ENCODE assay signal across 8 cellular contexts in the genomic region with DNA sequence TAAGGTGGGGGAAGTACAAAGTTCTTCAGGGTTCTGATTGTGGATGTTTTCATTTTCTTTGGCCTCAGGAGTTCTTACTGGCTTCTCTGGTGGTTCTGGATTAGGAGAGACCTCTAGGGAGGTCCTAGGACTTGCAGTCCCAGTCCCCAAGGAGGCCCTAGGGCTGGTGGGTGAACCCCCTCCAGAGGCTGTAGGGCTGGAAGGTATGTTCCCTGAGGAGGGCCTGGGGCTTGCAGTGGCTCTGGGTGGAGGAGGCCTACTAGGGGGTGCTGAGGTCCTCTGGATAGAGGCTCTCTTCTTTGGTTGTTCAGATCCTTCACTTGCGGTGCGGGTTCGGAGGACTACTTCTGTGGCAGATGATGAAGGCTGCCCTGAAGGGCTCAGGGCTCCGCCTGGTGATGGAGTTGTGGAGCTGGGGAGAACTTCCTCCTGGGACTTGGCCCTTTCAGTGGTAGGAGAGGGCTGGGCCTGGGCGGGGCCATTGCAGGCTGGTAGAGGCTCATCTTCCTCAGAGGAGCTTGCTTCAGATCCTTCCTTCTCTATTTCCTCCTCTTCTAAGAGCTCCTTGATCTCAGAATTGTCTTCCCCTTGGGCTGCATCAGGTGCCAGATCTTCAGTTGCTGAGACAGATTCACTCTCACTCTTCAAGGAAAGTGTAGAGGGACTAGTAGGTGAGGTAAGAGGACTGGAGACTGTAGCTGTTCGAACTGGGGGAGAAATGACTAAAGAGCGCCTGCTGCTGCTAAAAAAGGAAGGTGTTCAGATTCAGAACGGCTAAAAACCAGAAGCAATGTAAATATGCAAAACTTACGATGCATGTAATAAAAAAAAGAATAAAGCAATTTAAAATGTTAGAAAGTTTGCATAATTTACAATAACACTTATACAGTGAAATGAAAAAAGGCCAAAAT. TPM values are rescaled to one million over a fixed set of nuclear protein-coding genes. Genes with fewer than 3 reads are reported as not detected.
A peak's percentile ranks its signal among the peaks of the same experiment; 100 is the strongest.
DNase-seq lines count a peak whose midpoint lies in the region; ATAC-seq and TF ChIP-seq lines count a peak whose summit lies in the region.
"Not testable (repeated sequence)": the region's sequence is repeated elsewhere in the genome, so short reads cannot be mapped to it uniquely, and the experiment has no call there.
"Had no signal": no experiment of that assay in that cellular context is flagged by ENCODE, and none has a peak within 500 bp of the region (broad histone marks: within the 10 kb centered on the region; RNA-seq: fewer than 3 reads in every experiment).

No MANE protein-coding gene starts in this region.

- WGBS in right cardiac atrium = 79% methylated on average over 9 of the region's 9 CpGs

- not testable (repeated sequence) for H3K4me1 ChIP-seq in right cardiac atrium (ENCODE audit: control insufficient read depth, insufficient read depth, low read length)

- H3K27ac ChIP-seq in CD4-positive, alpha-beta T cell (ENCODE audit: low read depth, low read length); right cardiac atrium (ENCODE audit: low read length): not testable (repeated sequence)

- intact Hi-C loops in CD4-positive, alpha-beta T cell (cut with DNase I, micrococcal nuclease); right cardiac atrium (cut with DNase I): not testable (repeated sequence)

- CTCF ChIA-PET in CD4-positive, alpha-beta T cell (lab: Charles Lee) = interaction anchor here (1.2 kb wide), 1 partner anchor 50 kb away, joined by 5 read pairs; no protein-coding TSS in a partner anchor

- not testable (repeated sequence) for DNase-seq in CD4-positive, alpha-beta T cell; activated naive CD8-positive, alpha-beta T cell treated with anti-CD3 and anti-CD28 coated beads for 36 hours; stimulated activated effector memory CD8-positive, alpha-beta T cell treated with anti-CD3 and anti-CD28 coated beads, Interleukin-12 subunit alpha, Interleukin-12 subunit beta, amount 100 ng/mL, for 72 hours (ENCODE audit: low spot score in 2 of 2)
- DNase-seq in HT-29 (ENCODE audit: low spot score) (peak; percentile 85), SK-MEL-5 (ENCODE audit: low read depth, low spot score) (peak; percentile 40), right cardiac atrium (peak; percentile 38 to 83 (median 81))

- in situ Hi-C loops in SK-MEL-5 (cut with HindIII; ENCODE audit: low pct_unique_long_range_greater_than_20kb, low sequenced_read_pairs) = not testable (repeated sequence)

- peaks cover 79% of the 10 kb centered on the region for H3K36me3 Mint-ChIP-seq in CD4-positive, alpha-beta T cell (ENCODE audit: low read depth)
- peaks cover 30% of the 10 kb centered on the region for H3K36me3 Mint-ChIP-seq in activated naive CD8-positive, alpha-beta T cell treated with anti-CD3 and anti-CD28 coated beads for 36 hours
- peaks cover 100% of the 10 kb centered on the region for H3K36me3 Mint-ChIP-seq in stimulated activated effector memory CD8-positive, alpha-beta T cell treated with anti-CD3 and anti-CD28 coated beads, Interleukin-12 subunit alpha, Interleukin-12 subunit beta, amount 100 ng/mL, for 72 hours

- not testable (repeated sequence) for ATAC-seq in CD4-positive, alpha-beta T cell (ENCODE audit: poor library complexity); stimulated activated effector memory CD8-positive, alpha-beta T cell treated with anti-CD3 and anti-CD28 coated beads, Interleukin-12 subunit alpha, Interleukin-12 subunit beta, amount 100 ng/mL, for 72 hours
- peak; percentile 71 to 76 for ATAC-seq in right cardiac atrium

- not testable (repeated sequence) for H3K9me3 ChIP-seq in CD4-positive, alpha-beta T cell (ENCODE audit: control insufficient read depth, low read length); right cardiac atrium (ENCODE audit: control insufficient read depth, low read length)

- POLR2A ChIA-PET in CD4-positive, alpha-beta T cell (lab: Charles Lee) = interaction anchor here (1.7 kb wide), 1 partner anchor 26 kb away, joined by 4 read pairs; no protein-coding TSS in a partner anchor

- H3K4me3 Mint-ChIP-seq in CD4-positive, alpha-beta T cell; activated naive CD8-positive, alpha-beta T cell treated with anti-CD3 and anti-CD28 coated beads for 36 hours; stimulated activated effector memory CD8-positive, alpha-beta T cell treated with anti-CD3 and anti-CD28 coated beads, Interleukin-12 subunit alpha, Interleukin-12 subunit beta, amount 100 ng/mL, for 72 hours: not testable (repeated sequence)

- H3K27ac Mint-ChIP-seq in CD4-positive, alpha-beta T cell = peak overlapping the region; percentile 82
- H3K27ac Mint-ChIP-seq in activated naive CD8-positive, alpha-beta T cell treated with anti-CD3 and anti-CD28 coated beads for 36 hours = peak overlapping the region; percentile 21
- H3K27ac Mint-ChIP-seq in stimulated activated effector memory CD8-positive, alpha-beta T cell treated with anti-CD3 and anti-CD28 coated beads, Interleukin-12 subunit alpha, Interleukin-12 subunit beta, amount 100 ng/mL, for 72 hours = peak overlapping the region; percentile 70

- H3K9me3 Mint-ChIP-seq in CD4-positive, alpha-beta T cell; activated naive CD8-positive, alpha-beta T cell treated with anti-CD3 and anti-CD28 coated beads for 36 hours; stimulated activated effector memory CD8-positive, alpha-beta T cell treated with anti-CD3 and anti-CD28 coated beads, Interleukin-12 subunit alpha, Interleukin-12 subunit beta, amount 100 ng/mL, for 72 hours: not testable (repeated sequence)

- not testable (repeated sequence) for TF ChIP-seq CTCF in CD4-positive, alpha-beta T cell (IDR thresholded peaks at IDR 0.05)

- not testable (repeated sequence) for H3K27me3 Mint-ChIP-seq in CD4-positive, alpha-beta T cell; activated naive CD8-positive, alpha-beta T cell treated with anti-CD3 and anti-CD28 coated beads for 36 hours

- H3K4me3 ChIP-seq in right cardiac atrium (ENCODE audit: low read length) = not testable (repeated sequence)

- peaks cover 17% of the 10 kb centered on the region for H3K4me1 Mint-ChIP-seq in CD4-positive, alpha-beta T cell (ENCODE audit: low read depth)
- peaks cover 26% of the 10 kb centered on the region for H3K4me1 Mint-ChIP-seq in activated naive CD8-positive, alpha-beta T cell treated with anti-CD3 and anti-CD28 coated beads for 36 hours
- H3K4me1 Mint-ChIP-seq in stimulated activated effector memory CD8-positive, alpha-beta T cell treated with anti-CD3 and anti-CD28 coated beads, Interleukin-12 subunit alpha, Interleukin-12 subunit beta, amount 100 ng/mL, for 72 hours = not testable (repeated sequence)

- not testable (repeated sequence) for H3K27me3 ChIP-seq in CD4-positive, alpha-beta T cell (ENCODE audit: control insufficient read depth, insufficient read depth, low read length); right cardiac atrium (ENCODE audit: control insufficient read depth, insufficient read depth)

RNA-seq across cellular contexts. Expression of gene SMAGP, which starts 21.6 kb away (rescaled TPM):
- total RNA-seq in CD4-positive, alpha-beta T cell = 1 to 10 TPM; 2.5 to 3.0 TPM
- 93.2 and 125 TPM in 2 replicates for total RNA-seq in HT-29 (2014; rRNA removed; shearing (Covaris generic))
- total RNA-seq in SK-MEL-5 (2014; rRNA removed; shearing (Covaris generic)) = 1.8 and 2.3 TPM in 2 replicates
- 2.8 and 5.0 TPM in 2 replicates for polyA plus RNA-seq in SK-MEL-5 (2015; cell fraction: cytosol; rRNA removed)
- polyA plus RNA-seq in SK-MEL-5 (2015; cell fraction: nucleus; rRNA removed) = 1.9 and 3.6 TPM in 2 replicates
- total RNA-seq in activated naive CD8-positive, alpha-beta T cell treated with anti-CD3 and anti-CD28 coated beads for 36 hours = 1 to 10 TPM in 1 of 2 experiments, under 1 TPM in 1; 0.64 to 1.3 TPM
- 1 to 10 TPM; 1.4 to 6.2 (median 3.1) TPM for total RNA-seq in right cardiac atrium
- 3.6 TPM for polyA plus RNA-seq in right cardiac atrium

RNA-seq across cellular contexts. Expression of gene BIN2, which starts 32.1 kb away (rescaled TPM):
- total RNA-seq in CD4-positive, alpha-beta T cell = 100 to 1,000 TPM; 127 to 138 TPM
- 0.42 and 0.56 TPM in 2 replicates for total RNA-seq in HT-29 (2014; rRNA removed; shearing (Covaris generic))
- 0.08 TPM in 1 of 2 replicates, not detected in the other for total RNA-seq in SK-MEL-5 (2014; rRNA removed; shearing (Covaris generic))
- polyA plus RNA-seq in SK-MEL-5 (2015; cell fraction: cytosol; rRNA removed) = 0.07 TPM in 1 of 2 replicates, not detected in the other
- not detected in 2 replicates for polyA plus RNA-seq in SK-MEL-5 (2015; cell fraction: nucleus; rRNA removed)
- total RNA-seq in activated naive CD8-positive, alpha-beta T cell treated with anti-CD3 and anti-CD28 coated beads for 36 hours = 10 to 100 TPM; 32.0 to 34.2 TPM
- total RNA-seq in right cardiac atrium = 1 to 10 TPM; 2.5 to 4.5 (median 3.2) TPM
- 1.8 TPM for polyA plus RNA-seq in right cardiac atrium

RNA-seq across cellular contexts. Expression of gene DAZAP2, which starts 53.2 kb away (rescaled TPM):
- 100 to 1,000 TPM; 292 to 310 TPM for total RNA-seq in CD4-positive, alpha-beta T cell
- total RNA-seq in HT-29 (2014; rRNA removed; shearing (Covaris generic)) = 174 and 187 TPM in 2 replicates
- 424 and 462 TPM in 2 replicates for total RNA-seq in SK-MEL-5 (2014; rRNA removed; shearing (Covaris generic))
- polyA plus RNA-seq in SK-MEL-5 (2015; cell fraction: cytosol; rRNA removed) = 451 and 490 TPM in 2 replicates
- polyA plus RNA-seq in SK-MEL-5 (2015; cell fraction: nucleus; rRNA removed) = 218 and 265 TPM in 2 replicates
- 10 to 100 TPM; 94.2 to 95.4 TPM for total RNA-seq in activated naive CD8-positive, alpha-beta T cell treated with anti-CD3 and anti-CD28 coated beads for 36 hours
- total RNA-seq in right cardiac atrium = 100 to 1,000 TPM; 150 to 176 (median 168) TPM
- polyA plus RNA-seq in right cardiac atrium = 135 TPM

RNA-seq across cellular contexts. Expression of gene CELA1, which starts 54.6 kb away (rescaled TPM):
- total RNA-seq in CD4-positive, alpha-beta T cell = 1 to 10 TPM in 1 of 2 experiments, under 1 TPM in 1; 0.85 to 1.2 TPM
- total RNA-seq in HT-29 (2014; rRNA removed; shearing (Covaris generic)) = not detected in 2 replicates
- not detected in 2 replicates for total RNA-seq in SK-MEL-5 (2014; rRNA removed; shearing (Covaris generic))
- not detected in 2 replicates for polyA plus RNA-seq in SK-MEL-5 (2015; cell fraction: cytosol; rRNA removed)
- polyA plus RNA-seq in SK-MEL-5 (2015; cell fraction: nucleus; rRNA removed) = not detected in 2 replicates
- not detected for total RNA-seq in activated naive CD8-positive, alpha-beta T cell treated with anti-CD3 and anti-CD28 coated beads for 36 hours
- under 1 TPM in 1 of 4 donors, not detected in 3; 0.26 TPM for total RNA-seq in right cardiac atrium
- polyA plus RNA-seq in right cardiac atrium = not detected
- total RNA-seq: occipital lobe, vagina had no signal

Comparison
In these comparisons a context has a peak if more than half of its experiments do, and no peak if none do; other contexts are left out.
1. H3K27ac Mint-ChIP-seq: peak in every context shown above with its lines; median percentile 82 in CD4-positive, alpha-beta T cell; 70 in stimulated activated effector memory CD8-positive, alpha-beta T cell treated with anti-CD3 and anti-CD28 coated beads, Interleukin-12 subunit alpha, Interleukin-12 subunit beta, amount 100 ng/mL, for 72 hours; 21 in activated naive CD8-positive, alpha-beta T cell treated with anti-CD3 and anti-CD28 coated beads for 36 hours.
2. RNA of gene SMAGP, which starts 21.6 kb away (total RNA-seq): 93.2 to 125 TPM in HT-29; 1.4 to 6.2 TPM in right cardiac atrium, 2.5 to 3.0 TPM in CD4-positive, alpha-beta T cell, 1.8 to 2.3 TPM in SK-MEL-5 and 0.64 to 1.3 TPM in activated naive CD8-positive, alpha-beta T cell treated with anti-CD3 and anti-CD28 coated beads for 36 hours; every median in the first group is over 10 times any median in the second.
3. RNA of gene BIN2, which starts 32.1 kb away (total RNA-seq): 127 to 138 TPM in CD4-positive, alpha-beta T cell and 32.0 to 34.2 TPM in activated naive CD8-positive, alpha-beta T cell treated with anti-CD3 and anti-CD28 coated beads for 36 hours; 2.5 to 4.5 TPM in right cardiac atrium, 0.42 to 0.56 TPM in HT-29 and 0.08 TPM in SK-MEL-5; every median in the first group is over 4 times any median in the second.